ENCODE assay signal across 1 cellular context in the genomic region with DNA sequence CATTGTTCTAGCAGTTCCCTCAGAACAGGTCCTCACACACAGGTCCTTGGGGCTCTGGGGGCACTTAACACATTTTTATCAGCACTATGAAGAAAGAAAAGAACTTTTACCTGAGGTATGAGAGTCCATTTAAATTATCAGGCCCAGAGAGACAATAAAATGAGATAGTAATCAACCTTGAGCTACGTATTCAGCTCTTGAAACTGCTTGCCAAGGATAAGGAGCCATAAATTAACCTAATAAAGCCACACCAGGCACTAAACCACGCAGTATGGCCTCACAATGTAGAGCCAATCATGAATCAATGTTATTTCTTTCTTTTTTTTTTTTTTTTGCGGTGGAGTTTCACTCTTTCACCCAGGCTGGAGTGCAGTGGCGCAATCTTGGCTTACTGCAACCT. TPM values are rescaled to one million over a fixed set of nuclear protein-coding genes. Genes with fewer than 3 reads are reported as not detected.
"Had no signal": no experiment of that assay in that cellular context is flagged by ENCODE, and none has a peak within 500 bp of the region (broad histone marks: within the 10 kb centered on the region; RNA-seq: fewer than 3 reads in every experiment).

No MANE protein-coding gene starts in this region.

RNA-seq across cellular contexts. Expression of a gene that starts 37.5 kb away (rescaled TPM):
- total RNA-seq: LHCN-M2 had no signal
